ENCODE assay signal across 19 cellular contexts in genomic region chr9:112051812-112052211, GRCh38.
DNase-seq lines count a peak whose midpoint lies in the region; ATAC-seq, FAIRE-seq and TF ChIP-seq lines count a peak whose summit lies in the region.
"Had no signal": no experiment of that assay in that cellular context is flagged by ENCODE, and none has a peak within 500 bp of the region (broad histone marks: within the 10 kb centered on the region; RNA-seq: fewer than 3 reads in every experiment).

No MANE protein-coding gene starts in this region.

- H3K4me3 ChIP-seq in GM12865 (ENCODE audit: low read depth, low read length) (no peak overlapping the region), astrocyte (ENCODE audit: insufficient read depth, low read depth, low read length) (no peak overlapping the region), coronary artery (no peak overlapping the region)
- H3K4me3 ChIP-seq: adrenal gland, SK-N-MC had no signal

- peaks cover 6% of the 10 kb centered on the region for H3K36me3 Mint-ChIP-seq in astrocyte (ENCODE audit: low read depth, unreplicated experiment)
- H3K36me3 Mint-ChIP-seq in naive thymus-derived CD8-positive, alpha-beta T cell = peaks cover 6 to 45% (median 28%) of the 10 kb centered on the region in 3 donors

- no peaks in the 10 kb centered on the region for H3K36me3 ChIP-seq in astrocyte (ENCODE audit: insufficient read depth, low read length)
- H3K36me3 ChIP-seq: adrenal gland had no signal

- H3K9me3 ChIP-seq in astrocyte (ENCODE audit: insufficient read depth, low read depth, low read length) = no peaks in the 10 kb centered on the region
- H3K9me3 ChIP-seq: adrenal gland had no signal

- POLR2A ChIA-PET in naive thymus-derived CD8-positive, alpha-beta T cell (lab: Charles Lee) = no interaction called here

- H3K27me3 Mint-ChIP-seq in astrocyte (ENCODE audit: low read depth, unreplicated experiment) = no peaks in the 10 kb centered on the region
- H3K27me3 Mint-ChIP-seq in naive thymus-derived CD8-positive, alpha-beta T cell = peaks cover 0 to 8% (median 0%) of the 10 kb centered on the region in 5 donors

- peaks cover 29% of the 10 kb centered on the region for H3K4me1 Mint-ChIP-seq in astrocyte (ENCODE audit: low read depth, unreplicated experiment)
- H3K4me1 Mint-ChIP-seq in naive thymus-derived CD8-positive, alpha-beta T cell = peaks cover 6 to 34% (median 16%) of the 10 kb centered on the region in 4 donors

- H3K9me3 Mint-ChIP-seq in astrocyte (ENCODE audit: unreplicated experiment) = peaks cover 10% of the 10 kb centered on the region
- H3K9me3 Mint-ChIP-seq in naive thymus-derived CD8-positive, alpha-beta T cell = peaks cover 3 to 17% (median 9%) of the 10 kb centered on the region in 9 donors

- H3K4me2 ChIP-seq in astrocyte (ENCODE audit: low read length) = no peak overlapping the region

- H3K4me1 ChIP-seq in astrocyte (ENCODE audit: insufficient read depth, low read length) = peaks cover 34% of the 10 kb centered on the region

- H3K79me2 ChIP-seq in astrocyte (ENCODE audit: insufficient read depth, low read length) = no peaks in the 10 kb centered on the region

- no peak overlapping the region for H2AFZ ChIP-seq in astrocyte (ENCODE audit: low read depth, low read length)

- peak; percentile 30 for DNase-seq in GM12865 (ENCODE audit: low read depth)
- peak; percentile 63 for DNase-seq in astrocyte (ENCODE audit: low read depth)
- peak; percentile 68 for DNase-seq in pons (ENCODE audit: low spot score)
- no peak for DNase-seq in coronary artery (ENCODE audit: low spot score)
- DNase-seq in DMS79 (lab: John Stamatoyannopoulos, UW) = no peak
- no peak for DNase-seq in naive thymus-derived CD8-positive, alpha-beta T cell
- DNase-seq: activated CD4-positive, CD25-positive, alpha-beta regulatory T cell; activated CD8-positive, alpha-beta memory T cell treated with anti-CD3 and anti-CD28 coated beads, Interleukin-2, amount 50 U/mL, for 48 hours; adrenal gland; CD8-positive, alpha-beta T cell; cortex of kidney; H7; NCI-H748 treated with DMSO at 0.1 percent for 48 hours; right cardiac atrium had no signal

- H3K27ac ChIP-seq in astrocyte (ENCODE audit: low read depth, low read length) = peak overlapping the region; percentile 11
- H3K27ac ChIP-seq in coronary artery = no peak overlapping the region
- H3K27ac ChIP-seq: SK-N-MC had no signal

- no peak overlapping the region for H3K4me3 Mint-ChIP-seq in astrocyte (ENCODE audit: unreplicated experiment)
- no peak overlapping the region for H3K4me3 Mint-ChIP-seq in naive thymus-derived CD8-positive, alpha-beta T cell
- H3K4me3 Mint-ChIP-seq: CD8-positive, alpha-beta T cell had no signal

- H3K27ac Mint-ChIP-seq in astrocyte (ENCODE audit: unreplicated experiment) = peak overlapping the region; percentile 84
- no peak overlapping the region for H3K27ac Mint-ChIP-seq in naive thymus-derived CD8-positive, alpha-beta T cell
- H3K27ac Mint-ChIP-seq: CD8-positive, alpha-beta T cell had no signal

- TF ChIP-seq CTCF in GM12865 (IDR thresholded peaks at IDR 0.05; ENCODE audit: insufficient read depth, low read depth, low read length, missing control alignments) (no peak), astrocyte (IDR thresholded peaks at IDR 0.05; ENCODE audit: insufficient read depth, low read depth, low read length) (no peak), coronary artery (IDR thresholded peaks at IDR 0.05) (no peak)

- H3K9ac ChIP-seq in astrocyte (ENCODE audit: low read length) = no peak overlapping the region

- H3K27me3 ChIP-seq in astrocyte (ENCODE audit: insufficient read depth, low read length) = no peaks in the 10 kb centered on the region
- H3K27me3 ChIP-seq: adrenal gland had no signal

- no peaks in the 10 kb centered on the region for H4K20me1 ChIP-seq in astrocyte (ENCODE audit: insufficient read depth, low read length)

- ATAC-seq in HG02852 (IDR thresholded peaks at IDR 0.05; ENCODE audit: unreplicated experiment) (peak; percentile 66), GM18867 (IDR thresholded peaks at IDR 0.05; ENCODE audit: unreplicated experiment) (no peak)
- ATAC-seq in naive thymus-derived CD8-positive, alpha-beta T cell = no peak
- ATAC-seq: CD8-positive, alpha-beta T cell; right cardiac atrium had no signal

- FAIRE-seq in astrocyte (lab: Jason Lieb, UNC) = no peak
- FAIRE-seq: HepG2, islet of Langerhans had no signal

Comparison
In these comparisons a context has a peak if more than half of its experiments do, and no peak if none do; other contexts are left out.
1. DNase-seq: peak in GM12865 (single experiment), astrocyte (single experiment) and pons (single experiment); none in coronary artery (single experiment), DMS79 (single experiment) and naive thymus-derived CD8-positive, alpha-beta T cell (0 of 10).